ENCODE assay signal across 10 cellular contexts in the genomic region with DNA sequence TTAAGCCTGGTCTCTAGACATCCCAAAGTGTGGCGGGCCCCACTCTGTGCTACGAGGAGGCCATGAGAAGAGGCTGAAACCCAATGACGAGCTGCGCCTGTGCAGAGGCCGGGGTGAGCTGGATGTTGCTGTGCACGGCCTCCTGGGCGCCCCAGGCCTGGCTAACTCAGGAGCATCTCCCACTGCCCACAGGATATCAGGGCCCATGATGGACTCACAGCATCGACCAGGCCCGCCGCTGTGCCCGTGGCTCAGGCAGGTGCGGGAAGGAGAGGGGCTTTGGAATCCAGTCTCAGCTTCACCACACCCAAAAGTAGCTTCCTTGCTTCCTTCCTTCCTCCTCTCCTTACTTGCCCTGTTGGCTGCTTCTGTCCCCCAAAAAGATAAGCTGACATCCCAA. TPM values are rescaled to one million over a fixed set of nuclear protein-coding genes. Genes with fewer than 3 reads are reported as not detected.
"Had no signal": no experiment of that assay in that cellular context is flagged by ENCODE, and none has a peak within 500 bp of the region (broad histone marks: within the 10 kb centered on the region; RNA-seq: fewer than 3 reads in every experiment).

No MANE protein-coding gene starts in this region.

- H3K4me1 ChIP-seq: HAP-1 had no signal

- H3K4me3 ChIP-seq: GM23248, GM23338, HAP-1 had no signal

- H3K36me3 ChIP-seq: HAP-1 had no signal

- H3K27ac ChIP-seq: GM23248 had no signal

- FAIRE-seq: H54 had no signal

- H3K9me3 Mint-ChIP-seq: GM23338, HFFc6 had no signal

- H3K4me3 Mint-ChIP-seq: GM23338, H9, HFFc6 had no signal

- H3K4me2 ChIP-seq: GM23338 had no signal

- H3K27ac Mint-ChIP-seq: GM23338, HFFc6 had no signal

- H3K9me3 ChIP-seq: HAP-1 had no signal

- H3K4me1 Mint-ChIP-seq: GM23338, H9 had no signal

- ATAC-seq: HCT116 had no signal

- H3K9ac ChIP-seq: GM23248 had no signal

- DNase-seq: GM23248, GOT3, H7, H9, HCEC 1CT, HFFc6 had no signal

- H2AFZ ChIP-seq: GM23248, GM23338 had no signal

RNA-seq across cellular contexts. Expression of a gene that starts 4.6 kb away (rescaled TPM):
- total RNA-seq: GM23248, GM23338, H9, HFFc6 had no signal
- polyA plus RNA-seq: GM23248, GM23338 had no signal
